ENCODE assay signal across 8 cellular contexts in genomic region chr19:11737964-11738745, GRCh38. TPM values are rescaled to one million over a fixed set of nuclear protein-coding genes. Genes with fewer than 3 reads are reported as not detected.
DNase-seq lines count a peak whose midpoint lies in the region; ATAC-seq and TF ChIP-seq lines count a peak whose summit lies in the region.

No MANE protein-coding gene starts in this region.

- H3K4me1 Mint-ChIP-seq in activated CD4-positive, alpha-beta T cell treated with anti-CD3 and anti-CD28 coated beads for 36 hours, result peaks cover 16% of the 10 kb centered on the region

- peak; percentile 22 for TF ChIP-seq CTCF in GM10248 (IDR thresholded peaks at IDR 0.05; ENCODE audit: control extremely low read depth, extremely low read depth, low read depth, missing control alignments)

- H3K36me3 Mint-ChIP-seq in activated CD4-positive, alpha-beta T cell treated with anti-CD3 and anti-CD28 coated beads for 36 hours (ENCODE audit: low read depth), result peaks cover 2% of the 10 kb centered on the region

- H3K4me1 ChIP-seq in ectodermal cell (ENCODE audit: control insufficient read depth, insufficient read depth, low read length), result peaks cover 4% of the 10 kb centered on the region

- H3K4me3 Mint-ChIP-seq in activated CD4-positive, alpha-beta T cell treated with anti-CD3 and anti-CD28 coated beads for 36 hours, result peak overlapping the region; percentile 99

- intact Hi-C loops in activated CD4-positive, alpha-beta T cell treated with anti-CD3 and anti-CD28 coated beads for 36 hours (cut with DNase I, micrococcal nuclease), result loop anchor here (1.0 to 5.0 kb wide), 5 partner anchors 43 to 301 kb away; partner anchors contain the start of genes ELOF1 (in 1 of the 2), ODAD3 (in 1 of the 2), PRKCSH (in 1 of the 2) and ZNF440 (in 1 of the 2)

- H3K36me3 ChIP-seq in ectodermal cell (ENCODE audit: control insufficient read depth, insufficient read depth, low read length), result no peaks in the 10 kb centered on the region

- peak overlapping the region; percentile 13 for H3K27ac Mint-ChIP-seq in activated CD4-positive, alpha-beta T cell treated with anti-CD3 and anti-CD28 coated beads for 36 hours

- POLR2A ChIA-PET in GM10248 (lab: Yijun Ruan, JAX), result no interaction called here
- POLR2A ChIA-PET in activated CD4-positive, alpha-beta T cell treated with anti-CD3 and anti-CD28 coated beads for 36 hours (lab: Charles Lee), result interaction anchor here (0.5 kb wide), 1 partner anchor 585 kb away, joined by 8 read pairs; no protein-coding TSS in a partner anchor

- H3K9me3 ChIP-seq in ectodermal cell (ENCODE audit: control insufficient read depth, low read length), result no peaks in the 10 kb centered on the region

- WGBS in ectodermal cell, 2 experiments, result 1% methylated on average over 52 of the region's 52 CpGs

- no peaks in the 10 kb centered on the region for H3K9me3 Mint-ChIP-seq in activated CD4-positive, alpha-beta T cell treated with anti-CD3 and anti-CD28 coated beads for 36 hours (ENCODE audit: low read depth)

- DNase-seq in GM10248 (ENCODE audit: extremely low spot score) (peak; percentile 50), LHCN-M2 (ENCODE audit: low read depth) (peak; percentile 28), lung microvascular endothelial cell (ENCODE audit: low read depth in 2 of 2) (peak; percentile 23 to 42), SIG-M5 treated with dmso at 0.1 percent for 504 hours (lab: John Stamatoyannopoulos, UW; ENCODE audit: unreplicated experiment) (no peak)
- DNase-seq in activated CD4-positive, alpha-beta T cell treated with anti-CD3 and anti-CD28 coated beads for 36 hours, result peak; percentile 54
- peak; percentile 22 to 25 for DNase-seq in stimulated activated CD8-positive, alpha-beta memory T cell treated with anti-CD3 and anti-CD28 coated beads, Interleukin-7, amount 100 ng/mL, for 48 hours (ENCODE audit: extremely low read depth in 1 of 2, low read depth in 1 of 2)

- no peaks in the 10 kb centered on the region for H3K27me3 Mint-ChIP-seq in activated CD4-positive, alpha-beta T cell treated with anti-CD3 and anti-CD28 coated beads for 36 hours

- CTCF ChIA-PET in GM10248 (lab: Yijun Ruan, JAX), result no interaction called here
- CTCF ChIA-PET in activated CD4-positive, alpha-beta T cell treated with anti-CD3 and anti-CD28 coated beads for 36 hours (lab: Charles Lee), result no interaction called here

- peak overlapping the region; percentile 72 for H3K27ac ChIP-seq in ectodermal cell (ENCODE audit: insufficient read depth, low read depth, low read length, poor library complexity, severe bottlenecking)

- ATAC-seq in GM21737 (IDR thresholded peaks at IDR 0.05; ENCODE audit: unreplicated experiment), result peak; percentile 36
- peak; percentile 40 for ATAC-seq in activated CD4-positive, alpha-beta T cell treated with anti-CD3 and anti-CD28 coated beads for 36 hours

- peaks cover 28% of the 10 kb centered on the region for H3K27me3 ChIP-seq in ectodermal cell (ENCODE audit: control insufficient read depth, insufficient read depth, low read length, poor library complexity, severe bottlenecking)

- H3K4me3 ChIP-seq in ectodermal cell (ENCODE audit: insufficient read depth, low read depth, low read length), result peak overlapping the region; percentile 91

RNA-seq across cellular contexts. Expression of gene ZNF823, which starts 0.6 kb away (rescaled TPM):
- 7.1 and 10.2 TPM in 2 replicates for total RNA-seq in LHCN-M2 (2014; rRNA removed)
- 2.0 TPM for polyA plus RNA-seq in LHCN-M2 (2012)
- 1 to 10 TPM; 2.9 to 3.0 TPM for total RNA-seq in activated CD4-positive, alpha-beta T cell treated with anti-CD3 and anti-CD28 coated beads for 36 hours
- 8.1 TPM for polyA plus RNA-seq in ectodermal cell (2013, experiment 1 of 4)
- polyA plus RNA-seq in ectodermal cell (2013, experiment 2 of 4), result 5.8 TPM
- 6.3 TPM for polyA plus RNA-seq in ectodermal cell (2013, experiment 3 of 4)
- polyA plus RNA-seq in ectodermal cell (2013, experiment 4 of 4), result 7.2 TPM
- total RNA-seq in lung microvascular endothelial cell, result 5.0 and 13.1 TPM in 2 replicates

RNA-seq across cellular contexts. Expression of gene ZNF441, which starts 28.6 kb away (rescaled TPM):
- total RNA-seq in LHCN-M2 (2014; rRNA removed) (5.4 and 7.1 TPM in 2 replicates), lung microvascular endothelial cell (6.5 and 13.9 TPM in 2 replicates)
- polyA plus RNA-seq in LHCN-M2 (2012), result 1.6 TPM
- 1 to 10 TPM; 4.3 to 5.0 TPM for total RNA-seq in activated CD4-positive, alpha-beta T cell treated with anti-CD3 and anti-CD28 coated beads for 36 hours
- polyA plus RNA-seq in ectodermal cell (2013, experiment 1 of 4), result 2.7 TPM
- polyA plus RNA-seq in ectodermal cell (2013, experiment 2 of 4), result 3.6 TPM
- 4.5 TPM for polyA plus RNA-seq in ectodermal cell (2013, experiment 3 of 4)
- polyA plus RNA-seq in ectodermal cell (2013, experiment 4 of 4), result 4.3 TPM
